28 cellular contexts compared by ENCODE assay signal in genomic region chr11:2417856-2418705, GRCh38. TPM values are rescaled to one million over a fixed set of nuclear protein-coding genes. Genes with fewer than 3 reads are reported as not detected.
"Had no signal": no experiment of that assay in that cellular context is flagged by ENCODE, and none has a peak within 500 bp of the region (broad histone marks: within the 10 kb centered on the region; RNA-seq: fewer than 3 reads in every experiment).

No MANE protein-coding gene starts in this region.

- H3K36me3 Mint-ChIP-seq: activated naive CD4-positive, alpha-beta T cell treated with anti-CD3 and anti-CD28 coated beads, Interleukin-2, amount 50 U/mL, for 24 hours had no signal

- H3K27ac ChIP-seq: breast epithelium, KMS-11, SJSA1 had no signal

- H3K4me2 ChIP-seq: KMS-11 had no signal

- H3K4me3 ChIP-seq: breast epithelium, SJSA1 had no signal

- H3K9ac ChIP-seq: KMS-11 had no signal

- H3K36me3 ChIP-seq: breast epithelium, SJSA1 had no signal

- H3K27ac Mint-ChIP-seq: activated CD8-positive, alpha-beta T cell treated with anti-CD3 and anti-CD28 coated beads for 36 hours; activated T-cell treated with anti-CD3 and anti-CD28 coated beads, Interleukin-2, amount 50 U/mL, for 72 hours had no signal

- H3K9me3 ChIP-seq: breast epithelium, SJSA1 had no signal

- ATAC-seq: activated CD4-positive, CD25-positive, alpha-beta regulatory T cell treated with anti-CD3 and anti-CD28 coated beads, Interleukin-2, amount 50 U/mL, for 24 hours; activated CD8-positive, alpha-beta T cell treated with anti-CD3 and anti-CD28 coated beads for 36 hours; activated T-cell treated with anti-CD3 and anti-CD28 coated beads, Interleukin-2, amount 50 U/mL, for 72 hours; Panc1; SK-N-SH treated with all-trans-retinoic acid at 6 μM for 48 hours had no signal

- H3K9me3 Mint-ChIP-seq: activated CD8-positive, alpha-beta T cell treated with anti-CD3 and anti-CD28 coated beads for 36 hours; activated naive CD4-positive, alpha-beta T cell treated with anti-CD3 and anti-CD28 coated beads, Interleukin-2, amount 50 U/mL, for 24 hours; activated T-cell treated with anti-CD3 and anti-CD28 coated beads, Interleukin-2, amount 50 U/mL, for 72 hours had no signal

- H3K4me1 Mint-ChIP-seq: activated naive CD4-positive, alpha-beta T cell treated with anti-CD3 and anti-CD28 coated beads, Interleukin-2, amount 50 U/mL, for 24 hours had no signal

- DNase-seq: activated CD4-positive, alpha-beta T cell treated with anti-CD3 and anti-CD28 coated beads for 4 hours; activated CD8-positive, alpha-beta memory T cell treated with anti-CD3 and anti-CD28 coated beads, Interleukin-2, amount 50 U/mL, for 4 hours; activated CD8-positive, alpha-beta T cell treated with anti-CD3 and anti-CD28 coated beads for 36 hours; activated naive CD4-positive, alpha-beta T cell; activated T-cell treated with anti-CD3 and anti-CD28 coated beads, Interleukin-2, amount 50 U/mL, for 72 hours; aorta; central memory CD4-positive, alpha-beta T cell; NCI-H1092 treated with DMSO at 0.1 percent for 48 hours; NCI-H1417 treated with DMSO at 0.1 percent for 48 hours; NCI-H1694; NCI-H2029; NCI-H2107; NCI-H510A treated with DMSO at 0.1 percent for 48 hours; NCI-H69; NK-92 treated with Interleukin-12 subunit alpha and Interleukin-12 subunit beta, amount 100 ng/mL, for 24 hours; OCI-M1; RPMI8226; SHP77; SW 1271 had no signal

- H3K4me3 Mint-ChIP-seq: activated CD8-positive, alpha-beta T cell treated with anti-CD3 and anti-CD28 coated beads for 36 hours; activated naive CD4-positive, alpha-beta T cell treated with anti-CD3 and anti-CD28 coated beads, Interleukin-2, amount 50 U/mL, for 24 hours; activated T-cell treated with anti-CD3 and anti-CD28 coated beads, Interleukin-2, amount 50 U/mL, for 72 hours had no signal

- H3K27me3 Mint-ChIP-seq: activated CD8-positive, alpha-beta T cell treated with anti-CD3 and anti-CD28 coated beads for 36 hours; activated naive CD4-positive, alpha-beta T cell treated with anti-CD3 and anti-CD28 coated beads, Interleukin-2, amount 50 U/mL, for 24 hours had no signal

RNA-seq across cellular contexts. Expression of gene TRPM5, which starts 26.2 kb away (rescaled TPM):
- total RNA-seq: activated CD8-positive, alpha-beta T cell treated with anti-CD3 and anti-CD28 coated beads for 36 hours; aorta; breast epithelium; MCF 10A; SJSA1; T-helper 1 cell treated with Interleukin-12 subunit alpha and Interleukin-12 subunit beta and Interleukin-4 antibody, amounts not matched to agents 30 ng/mL and 1 ng/mL, for 36 hours had no signal

RNA-seq across cellular contexts. Expression of gene KCNQ1, which starts 26.7 kb away (rescaled TPM):
- total RNA-seq: MCF 10A, SJSA1 had no signal
